Comparison of ENCODE assay signal across 1 cellular context in the genomic region with DNA sequence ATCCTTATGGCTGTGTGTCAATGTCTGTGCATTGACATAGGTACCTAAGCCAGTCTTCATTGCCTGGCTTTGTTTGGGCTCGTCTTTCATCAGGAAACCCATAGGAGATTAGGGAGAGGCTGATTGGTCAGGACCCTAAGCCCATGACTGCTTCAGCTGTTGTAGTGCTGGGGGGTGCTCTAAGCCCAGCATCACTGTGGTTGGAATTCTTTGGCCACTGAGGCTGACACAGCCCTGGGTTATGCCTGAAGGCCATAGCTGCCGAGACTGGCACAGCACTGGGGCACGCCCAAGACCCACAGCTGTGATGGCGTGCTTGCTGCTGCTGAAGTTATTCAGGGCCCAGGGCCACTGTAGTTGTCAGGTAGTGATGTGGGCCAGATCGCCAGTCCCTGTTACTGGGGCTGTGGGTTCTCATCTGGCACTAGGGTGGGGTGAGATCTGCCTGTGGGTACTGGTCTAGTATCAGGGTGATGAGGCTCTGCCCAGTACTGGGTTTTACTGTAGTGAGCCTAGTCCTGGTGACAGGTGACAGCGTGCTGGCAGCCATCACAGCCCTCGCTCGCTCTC.
TF ChIP-seq lines count a peak whose summit lies in the region.

No MANE protein-coding gene starts in this region.

TF ChIP-seq in IMR-90, 13 proteins besides CTCF, POLR2A, EP300 and RAD21:
- TF ChIP-seq BHLHE40 (IDR thresholded peaks at IDR 0.05; ENCODE audit: low read depth, low read length): no peak
- TF ChIP-seq, protein P1, sequence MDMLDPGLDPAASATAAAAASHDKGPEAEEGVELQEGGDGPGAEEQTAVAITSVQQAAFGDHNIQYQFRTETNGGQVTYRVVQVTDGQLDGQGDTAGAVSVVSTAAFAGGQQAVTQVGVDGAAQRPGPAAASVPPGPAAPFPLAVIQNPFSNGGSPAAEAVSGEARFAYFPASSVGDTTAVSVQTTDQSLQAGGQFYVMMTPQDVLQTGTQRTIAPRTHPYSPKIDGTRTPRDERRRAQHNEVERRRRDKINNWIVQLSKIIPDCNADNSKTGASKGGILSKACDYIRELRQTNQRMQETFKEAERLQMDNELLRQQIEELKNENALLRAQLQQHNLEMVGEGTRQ (IDR thresholded peaks at IDR 0.05; ENCODE audit: low read depth, low read length): no peak
- no peak for TF ChIP-seq MXI1 (IDR thresholded peaks at IDR 0.05; ENCODE audit: borderline replicate concordance, low read depth, low read length)
- TF ChIP-seq RFX5 (IDR thresholded peaks at IDR 0.05; ENCODE audit: low read depth, low read length): no peak
- no peak for TF ChIP-seq NFE2L2 (IDR thresholded peaks at IDR 0.05; ENCODE audit: low read depth, low read length)
- no peak for TF ChIP-seq MAFK (IDR thresholded peaks at IDR 0.05; ENCODE audit: low read depth, low read length)
- no peak for TF ChIP-seq MAZ (IDR thresholded peaks at IDR 0.05; ENCODE audit: borderline replicate concordance, low read depth, low read length)
- TF ChIP-seq CEBPB (IDR thresholded peaks at IDR 0.05; ENCODE audit: low read depth, low read length): no peak
- no peak for TF ChIP-seq CHD1 (IDR thresholded peaks at IDR 0.05; ENCODE audit: low read depth, low read length)
- TF ChIP-seq FOS (IDR thresholded peaks at IDR 0.05; ENCODE audit: low read depth, low read length): no peak
- TF ChIP-seq, protein P2, sequence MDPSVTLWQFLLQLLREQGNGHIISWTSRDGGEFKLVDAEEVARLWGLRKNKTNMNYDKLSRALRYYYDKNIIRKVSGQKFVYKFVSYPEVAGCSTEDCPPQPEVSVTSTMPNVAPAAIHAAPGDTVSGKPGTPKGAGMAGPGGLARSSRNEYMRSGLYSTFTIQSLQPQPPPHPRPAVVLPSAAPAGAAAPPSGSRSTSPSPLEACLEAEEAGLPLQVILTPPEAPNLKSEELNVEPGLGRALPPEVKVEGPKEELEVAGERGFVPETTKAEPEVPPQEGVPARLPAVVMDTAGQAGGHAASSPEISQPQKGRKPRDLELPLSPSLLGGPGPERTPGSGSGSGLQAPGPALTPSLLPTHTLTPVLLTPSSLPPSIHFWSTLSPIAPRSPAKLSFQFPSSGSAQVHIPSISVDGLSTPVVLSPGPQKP (IDR thresholded peaks at IDR 0.05; ENCODE audit: borderline replicate concordance, low read depth, low read length): no peak
